Comparison of ENCODE assay signal across 11 cellular contexts in the genomic region with DNA sequence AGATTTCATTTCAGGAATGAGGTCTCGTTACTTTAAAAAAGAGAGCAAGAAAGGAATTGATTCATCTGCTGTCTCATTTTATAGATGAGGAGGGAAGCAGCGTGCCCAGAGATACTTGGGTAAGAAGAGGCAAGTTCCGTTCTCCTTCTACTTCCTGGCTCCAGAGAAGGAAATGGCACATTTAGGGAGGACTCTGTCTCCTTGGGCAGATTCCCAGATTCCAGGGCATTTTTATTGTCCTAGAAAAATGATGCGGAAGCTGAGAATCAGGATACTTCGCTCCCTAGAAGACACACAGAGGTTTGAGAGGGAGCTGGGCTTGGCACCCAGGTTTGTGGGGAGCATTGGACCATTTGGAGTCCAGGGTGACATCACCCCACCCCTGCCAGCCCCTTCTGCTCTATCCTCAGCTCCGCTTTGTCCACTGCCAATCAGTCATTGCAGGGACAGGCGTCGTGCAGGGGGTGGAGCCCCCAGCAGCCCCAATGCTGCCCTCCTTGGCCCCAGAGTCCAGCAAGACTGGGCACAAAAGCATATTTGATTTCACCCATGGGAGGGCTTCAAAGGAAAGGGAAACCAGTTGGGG.
DNase-seq lines count a peak whose midpoint lies in the region; ATAC-seq and TF ChIP-seq lines count a peak whose summit lies in the region.
"Had no signal": no experiment of that assay in that cellular context is flagged by ENCODE, and none has a peak within 500 bp of the region (broad histone marks: within the 10 kb centered on the region; RNA-seq: fewer than 3 reads in every experiment).

No MANE protein-coding gene starts in this region.

- peak overlapping the region; percentile 81 to 92 for H3K27ac ChIP-seq in esophagus (ENCODE audit: low read depth in 2 of 2, low read length in 1 of 2)
- no peak overlapping the region for H3K27ac ChIP-seq in CD8-positive, alpha-beta memory T cell (ENCODE audit: low read depth, low read length)

- H3K27me3 ChIP-seq in esophagus (ENCODE audit: control insufficient read depth in 1 of 2, insufficient read depth in 2 of 2, low read length in 2 of 2): no peaks in the 10 kb centered on the region
- H3K27me3 ChIP-seq in CD8-positive, alpha-beta memory T cell (ENCODE audit: insufficient read depth, low read length, poor library complexity, severe bottlenecking): no peaks in the 10 kb centered on the region

- CTCF ChIA-PET in CD8-positive, alpha-beta memory T cell (lab: Charles Lee): no interaction called here

- no peaks in the 10 kb centered on the region for H3K36me3 ChIP-seq in esophagus (ENCODE audit: control insufficient read depth in 2 of 2, insufficient read depth in 2 of 2, low read length in 1 of 2)
- H3K36me3 ChIP-seq in CD8-positive, alpha-beta memory T cell (ENCODE audit: insufficient read depth, low read length): no peaks in the 10 kb centered on the region

- H3K4me1 Mint-ChIP-seq in natural killer cell (no peaks in the 10 kb centered on the region), nephron progenitor cell (peaks cover 58% of the 10 kb centered on the region)
- H3K4me1 Mint-ChIP-seq in natural killer cell treated with Interleukin-12 subunit alpha and Interleukin-12 subunit beta and Interleukin-15 and Interleukin-18, amount 100 ng/mL, for 72 hours (ENCODE audit: low read depth in 2 of 2): no peaks in the 10 kb centered on the region
- H3K4me1 Mint-ChIP-seq in CD8-positive, alpha-beta memory T cell: peaks cover 8 to 24% (median 17%) of the 10 kb centered on the region in 3 donors

- no peak for ATAC-seq in natural killer cell
- ATAC-seq in natural killer cell treated with Interleukin-12 subunit alpha and Interleukin-12 subunit beta and Interleukin-15 and Interleukin-18, amount 100 ng/mL, for 72 hours: no peak

- H3K4me3 ChIP-seq in esophagus (ENCODE audit: low read depth in 1 of 2, low read length in 2 of 2): no peak overlapping the region
- no peak overlapping the region for H3K4me3 ChIP-seq in CD8-positive, alpha-beta memory T cell (ENCODE audit: low read length)

- H3K4me1 ChIP-seq in esophagus (ENCODE audit: control insufficient read depth in 2 of 2, insufficient read depth in 2 of 2, low read length in 1 of 2): peaks cover 3 to 30% of the 10 kb centered on the region in 2 donors
- peaks cover 47% of the 10 kb centered on the region for H3K4me1 ChIP-seq in CD8-positive, alpha-beta memory T cell (ENCODE audit: insufficient read depth, low read length)

- no peaks in the 10 kb centered on the region for H3K36me3 Mint-ChIP-seq in natural killer cell
- H3K36me3 Mint-ChIP-seq in natural killer cell treated with Interleukin-12 subunit alpha and Interleukin-12 subunit beta and Interleukin-15 and Interleukin-18, amount 100 ng/mL, for 72 hours: no peaks in the 10 kb centered on the region
- no peaks in the 10 kb centered on the region for H3K36me3 Mint-ChIP-seq in nephron progenitor cell (ENCODE audit: low read depth)
- H3K36me3 Mint-ChIP-seq in CD8-positive, alpha-beta memory T cell: no peaks in the 10 kb centered on the region

- no peak overlapping the region for H3K27ac Mint-ChIP-seq in natural killer cell
- H3K27ac Mint-ChIP-seq in natural killer cell treated with Interleukin-12 subunit alpha and Interleukin-12 subunit beta and Interleukin-15 and Interleukin-18, amount 100 ng/mL, for 72 hours: no peak overlapping the region
- peak overlapping the region; percentile 51 for H3K27ac Mint-ChIP-seq in nephron progenitor cell
- H3K27ac Mint-ChIP-seq in CD8-positive, alpha-beta memory T cell: no peak overlapping the region

- H3K4me3 Mint-ChIP-seq in natural killer cell (no peak overlapping the region), nephron progenitor cell (no peak overlapping the region)
- no peak overlapping the region for H3K4me3 Mint-ChIP-seq in natural killer cell treated with Interleukin-12 subunit alpha and Interleukin-12 subunit beta and Interleukin-15 and Interleukin-18, amount 100 ng/mL, for 72 hours
- no peak overlapping the region for H3K4me3 Mint-ChIP-seq in CD8-positive, alpha-beta memory T cell

- no peaks in the 10 kb centered on the region for H3K9me3 Mint-ChIP-seq in natural killer cell
- H3K9me3 Mint-ChIP-seq in natural killer cell treated with Interleukin-12 subunit alpha and Interleukin-12 subunit beta and Interleukin-15 and Interleukin-18, amount 100 ng/mL, for 72 hours: no peaks in the 10 kb centered on the region
- H3K9me3 Mint-ChIP-seq in nephron progenitor cell: no peaks in the 10 kb centered on the region
- no peaks in the 10 kb centered on the region for H3K9me3 Mint-ChIP-seq in CD8-positive, alpha-beta memory T cell

- DNase-seq in natural killer cell: peak; percentile 9
- no peak for DNase-seq in natural killer cell treated with Interleukin-12 subunit alpha and Interleukin-12 subunit beta and Interleukin-15 and Interleukin-18, amount 100 ng/mL, for 72 hours (ENCODE audit: low spot score)
- DNase-seq in nephron progenitor cell: no peak
- DNase-seq in NCI-H2107 (lab: John Stamatoyannopoulos, UW): no peak
- DNase-seq in NCI-H128 (lab: John Stamatoyannopoulos, UW; ENCODE audit: unreplicated experiment): no peak
- no peak for DNase-seq in mucosa of gallbladder (ENCODE audit: low spot score)
- no peak for DNase-seq in CD8-positive, alpha-beta memory T cell
- DNase-seq: C1 segment of cervical spinal cord, NCI-H1694, T-helper 2 cell had no signal

- intact Hi-C loops in natural killer cell (cut with micrococcal nuclease): no loop called here

- TF ChIP-seq CTCF in natural killer cell (IDR thresholded peaks at IDR 0.05): no peak
- TF ChIP-seq CTCF in nephron progenitor cell (IDR thresholded peaks at IDR 0.05): no peak

- WGBS in esophagus, 2 donors: 41 to 43% methylated on average over 8 of the region's 8 CpGs

- POLR2A ChIA-PET in CD8-positive, alpha-beta memory T cell (lab: Charles Lee): no interaction called here

- no peaks in the 10 kb centered on the region for H3K9me3 ChIP-seq in esophagus (ENCODE audit: control insufficient read depth in 2 of 2, insufficient read depth in 1 of 2, low read depth in 1 of 2, low read length in 1 of 2)
- no peaks in the 10 kb centered on the region for H3K9me3 ChIP-seq in CD8-positive, alpha-beta memory T cell (ENCODE audit: low read length)

- H3K27me3 Mint-ChIP-seq in natural killer cell (ENCODE audit: low read depth in 2 of 2) (peaks cover 0 to 2% of the 10 kb centered on the region in 2 donors), nephron progenitor cell (ENCODE audit: low read depth, poor library complexity) (no peaks in the 10 kb centered on the region)
- H3K27me3 Mint-ChIP-seq in natural killer cell treated with Interleukin-12 subunit alpha and Interleukin-12 subunit beta and Interleukin-15 and Interleukin-18, amount 100 ng/mL, for 72 hours: peaks cover 0 to 3% of the 10 kb centered on the region in 2 donors
- H3K27me3 Mint-ChIP-seq in CD8-positive, alpha-beta memory T cell: peaks cover 4 to 13% of the 10 kb centered on the region in 2 donors
